Comparison of ENCODE assay signal across 1 cellular context in the genomic region with DNA sequence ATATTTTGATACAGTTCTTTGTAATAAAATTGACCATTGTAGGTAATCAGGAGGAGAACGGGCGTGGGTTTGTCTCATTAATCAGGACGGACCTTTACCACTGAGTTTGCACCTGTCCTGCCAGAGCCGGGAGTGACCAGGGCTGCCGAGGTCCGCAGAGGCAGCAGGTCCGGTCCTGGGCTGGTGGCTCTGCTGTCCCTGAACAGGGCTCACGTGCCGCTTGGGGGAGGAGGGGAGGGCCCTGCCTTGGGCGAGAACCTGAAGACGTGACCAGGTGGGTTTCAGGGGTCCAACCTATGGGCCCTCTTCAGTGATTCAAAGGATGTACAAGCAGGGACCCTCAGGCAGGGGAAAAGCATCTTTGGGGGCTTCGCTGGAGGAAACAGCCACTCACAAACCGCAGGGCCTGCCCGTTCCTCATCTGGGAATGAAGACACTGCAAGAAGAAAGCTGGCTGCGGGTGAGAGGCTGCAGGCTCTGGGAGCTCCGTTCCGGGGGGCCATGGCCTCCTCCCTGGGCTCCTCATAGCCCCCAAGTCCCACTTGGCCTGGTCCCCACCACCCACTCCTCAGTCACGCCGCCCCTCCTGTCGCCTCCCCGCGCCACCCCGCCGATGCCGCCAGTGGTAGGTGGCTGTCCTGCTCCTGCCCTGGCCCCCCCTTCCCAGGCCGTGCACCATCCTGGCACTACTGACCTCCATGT.
TF ChIP-seq lines count a peak whose summit lies in the region.

No MANE protein-coding gene starts in this region.

TF ChIP-seq in WTC11, 78 proteins besides CTCF, POLR2A, EP300 and RAD21 (continued from another document):
- TF ChIP-seq, protein P1, sequence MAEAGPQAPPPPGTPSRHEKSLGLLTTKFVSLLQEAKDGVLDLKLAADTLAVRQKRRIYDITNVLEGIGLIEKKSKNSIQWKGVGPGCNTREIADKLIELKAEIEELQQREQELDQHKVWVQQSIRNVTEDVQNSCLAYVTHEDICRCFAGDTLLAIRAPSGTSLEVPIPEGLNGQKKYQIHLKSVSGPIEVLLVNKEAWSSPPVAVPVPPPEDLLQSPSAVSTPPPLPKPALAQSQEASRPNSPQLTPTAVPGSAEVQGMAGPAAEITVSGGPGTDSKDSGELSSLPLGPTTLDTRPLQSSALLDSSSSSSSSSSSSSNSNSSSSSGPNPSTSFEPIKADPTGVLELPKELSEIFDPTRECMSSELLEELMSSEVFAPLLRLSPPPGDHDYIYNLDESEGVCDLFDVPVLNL (CRISPR knock-in tag; IDR thresholded peaks at IDR 0.05; ENCODE audit: borderline replicate concordance, low read depth), result no peak
